In genomic region chr7:148501707-148502139, GRCh38 we compare ENCODE assay signal across 1 cellular context.
TF ChIP-seq lines count a peak whose summit lies in the region.

No MANE protein-coding gene starts in this region.

TF ChIP-seq in GM23338, 12 proteins besides CTCF, POLR2A, EP300 and RAD21 (continued from another document):
- no peak for TF ChIP-seq STAT1 (IDR thresholded peaks at IDR 0.05; ENCODE audit: unreplicated experiment)
